In the genomic region with DNA sequence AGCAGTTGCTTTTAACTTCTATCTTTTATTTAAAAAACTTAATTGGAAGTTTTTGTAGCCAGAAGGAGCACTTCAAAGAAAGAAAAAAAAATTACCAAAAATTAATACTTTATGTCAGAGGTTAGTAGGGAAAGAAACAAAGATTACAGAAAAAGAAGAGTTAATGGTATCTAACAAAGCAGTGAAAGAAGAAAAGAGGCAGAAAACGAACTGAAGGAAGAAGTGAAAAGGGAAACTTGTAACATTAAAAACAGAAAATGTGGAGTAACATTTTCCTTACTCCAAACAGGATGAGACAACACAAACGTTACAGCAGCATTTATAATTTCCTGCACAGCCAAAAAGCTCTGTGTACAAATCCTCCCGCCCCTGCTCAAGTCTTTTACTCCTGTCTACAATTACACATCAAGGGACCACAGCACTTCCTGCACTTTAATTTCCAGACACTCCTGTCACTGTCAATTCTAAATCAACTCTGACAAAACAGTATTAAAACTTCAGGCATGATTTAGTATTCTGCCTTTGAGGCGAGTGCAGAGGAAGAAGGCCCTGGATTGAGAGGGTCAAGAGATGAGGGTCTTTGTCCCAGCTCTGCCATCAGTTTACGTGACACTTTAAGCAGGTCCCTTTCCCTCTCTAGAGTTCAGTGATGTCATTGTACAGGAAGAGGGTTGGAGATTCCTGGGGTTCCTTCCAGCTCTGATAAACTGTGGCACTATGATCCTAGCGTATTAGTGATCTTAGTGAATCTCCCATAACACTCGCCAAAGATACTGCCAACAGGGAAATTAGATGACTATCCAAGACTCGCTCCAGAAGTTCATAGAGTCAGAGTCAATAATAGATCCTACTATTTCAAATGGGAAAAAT, we compare ENCODE assay signal across 30 cellular contexts. TPM values are rescaled to one million over a fixed set of nuclear protein-coding genes. Genes with fewer than 3 reads are reported as not detected.
DNase-seq lines count a peak whose midpoint lies in the region; ATAC-seq and TF ChIP-seq lines count a peak whose summit lies in the region.
"Had no signal": no experiment of that assay in that cellular context is flagged by ENCODE, and none has a peak within 500 bp of the region (broad histone marks: within the 10 kb centered on the region; RNA-seq: fewer than 3 reads in every experiment).

No MANE protein-coding gene starts in this region.

- peak overlapping the region; percentile 63 for H3K27ac Mint-ChIP-seq in activated T-cell treated with anti-CD3 and anti-CD28 coated beads, Interleukin-2, amount 50 U/mL, for 72 hours
- H3K27ac Mint-ChIP-seq in CD4-positive, alpha-beta T cell: peak overlapping the region; percentile 72
- H3K27ac Mint-ChIP-seq in T-cell: peak overlapping the region; percentile 42 to 55
- H3K27ac Mint-ChIP-seq in naive thymus-derived CD8-positive, alpha-beta T cell: peak overlapping the region in 8 of 10 donors; percentile 16 to 80 (median 62)
- H3K27ac Mint-ChIP-seq: memory B cell; stimulated activated naive B cell treated with anti-CD40 and anti-IgM and Interleukin-4, amounts not matched to agents 10 μg/mL and 1 μg/mL and 100 μg/mL, for 72 hours had no signal

- DNase-seq in activated T-cell treated with anti-CD3 and anti-CD28 coated beads, Interleukin-2, amount 50 U/mL, for 72 hours: no peak
- DNase-seq in activated T-cell treated with anti-CD3 and anti-CD28 coated beads for 4 hours (no peak), T-cell (peak in 5 of 34 experiments; percentile 6 to 16 (median 12)), D341Med (ENCODE audit: low spot score) (no peak), SW 1271 (lab: John Stamatoyannopoulos, UW) (no peak)
- peak in 1 of 10 experiments; percentile 15 for DNase-seq in CD4-positive, alpha-beta T cell
- DNase-seq in naive thymus-derived CD8-positive, alpha-beta T cell: peak in 4 of 10 donors; percentile 1 to 44 (median 24)
- DNase-seq: activated CD4-positive, alpha-beta T cell treated with anti-CD3 and anti-CD28 coated beads, Interleukin-2, amount 50 U/mL, for 1 hour; brain microvascular endothelial cell; effector CD4-positive, alpha-beta T cell; foreskin keratinocyte; heart right ventricle; left cardiac atrium; NCI-H1105; NCI-H2029 treated with DMSO at 0.1 percent for 48 hours; NCI-H226; NCI-H748 treated with DMSO at 0.1 percent for 48 hours; retina; stimulated activated CD4-positive, alpha-beta T cell treated with anti-CD3 and anti-CD28 coated beads, Interleukin-12 subunit alpha, Interleukin-12 subunit beta, amount 100 ng/mL, for 4 hours; stimulated activated CD4-positive, alpha-beta T cell treated with anti-CD3 and anti-CD28 coated beads, Interleukin-4, amount 100 ng/mL, for 24 hours; stimulated activated naive B cell treated with anti-CD40 and anti-IgM and Interleukin-4, amounts not matched to agents 10 μg/mL and 1 μg/mL and 100 μg/mL, for 72 hours; uterus had no signal

- no peaks in the 10 kb centered on the region for H3K9me3 Mint-ChIP-seq in activated T-cell treated with anti-CD3 and anti-CD28 coated beads, Interleukin-2, amount 50 U/mL, for 72 hours
- H3K9me3 Mint-ChIP-seq in CD4-positive, alpha-beta T cell: no peaks in the 10 kb centered on the region
- H3K9me3 Mint-ChIP-seq in T-cell: no peaks in the 10 kb centered on the region
- H3K9me3 Mint-ChIP-seq in naive thymus-derived CD8-positive, alpha-beta T cell: no peaks in the 10 kb centered on the region
- H3K9me3 Mint-ChIP-seq: memory B cell; stimulated activated naive B cell treated with anti-CD40 and anti-IgM and Interleukin-4, amounts not matched to agents 10 μg/mL and 1 μg/mL and 100 μg/mL, for 72 hours had no signal

- no peaks in the 10 kb centered on the region for H3K27me3 Mint-ChIP-seq in activated T-cell treated with anti-CD3 and anti-CD28 coated beads, Interleukin-2, amount 50 U/mL, for 72 hours (ENCODE audit: low read depth)
- peaks cover 4% of the 10 kb centered on the region for H3K27me3 Mint-ChIP-seq in CD4-positive, alpha-beta T cell
- H3K27me3 Mint-ChIP-seq in T-cell: peaks cover 0 to 3% of the 10 kb centered on the region in 2 donors
- peaks cover 0 to 4% (median 0%) of the 10 kb centered on the region in 5 donors for H3K27me3 Mint-ChIP-seq in naive thymus-derived CD8-positive, alpha-beta T cell

- H3K4me1 Mint-ChIP-seq in activated T-cell treated with anti-CD3 and anti-CD28 coated beads, Interleukin-2, amount 50 U/mL, for 72 hours (ENCODE audit: low read depth): peaks cover 12% of the 10 kb centered on the region
- H3K4me1 Mint-ChIP-seq in CD4-positive, alpha-beta T cell (ENCODE audit: low read depth): peaks cover 21% of the 10 kb centered on the region
- H3K4me1 Mint-ChIP-seq in T-cell: peaks cover 12 to 15% (median 14%) of the 10 kb centered on the region in 3 donors
- peaks cover 4 to 17% (median 12%) of the 10 kb centered on the region in 4 donors for H3K4me1 Mint-ChIP-seq in naive thymus-derived CD8-positive, alpha-beta T cell
- H3K4me1 Mint-ChIP-seq: memory B cell had no signal

- no peak for TF ChIP-seq CTCF in CD4-positive, alpha-beta T cell (IDR thresholded peaks at IDR 0.05)

- H3K27ac ChIP-seq in CD4-positive, alpha-beta T cell (ENCODE audit: low read depth, low read length): no peak overlapping the region
- H3K27ac ChIP-seq: brain microvascular endothelial cell, C4-2B, foreskin keratinocyte, HL-60, SK-N-MC, thoracic aorta, uterus, VCaP had no signal

- intact Hi-C loops in CD4-positive, alpha-beta T cell (cut with DNase I, micrococcal nuclease): no loop called here

- H3K9me3 ChIP-seq in CD4-positive, alpha-beta T cell (ENCODE audit: control insufficient read depth, low read length): no peaks in the 10 kb centered on the region
- H3K9me3 ChIP-seq: heart right ventricle, thoracic aorta, uterus had no signal

- CTCF ChIA-PET in CD4-positive, alpha-beta T cell (lab: Charles Lee): interaction anchor here (0.8 to 1.5 kb wide), 2 partner anchors 24 to 26 kb away, joined by 3 read pairs; no protein-coding TSS in a partner anchor
- CTCF ChIA-PET in T-cell (lab: Charles Lee): interaction anchor here in 1 of 2 donors (0.5 to 1.2 kb wide), 4 partner anchors 19 to 1049 kb away, joined by 3 to 5 read pairs (median 4); no protein-coding TSS in a partner anchor

- POLR2A ChIA-PET in CD4-positive, alpha-beta T cell (lab: Charles Lee): interaction anchor here (0.6 kb wide), 1 partner anchor 256 kb away, joined by 3 read pairs; no protein-coding TSS in a partner anchor
- POLR2A ChIA-PET in T-cell (lab: Charles Lee): no interaction called here
- POLR2A ChIA-PET in naive thymus-derived CD8-positive, alpha-beta T cell (lab: Charles Lee): interaction anchor here (0.6 kb wide), 1 partner anchor 98 kb away, joined by 3 read pairs; no protein-coding TSS in a partner anchor

- no peaks in the 10 kb centered on the region for H3K27me3 ChIP-seq in CD4-positive, alpha-beta T cell (ENCODE audit: control insufficient read depth, insufficient read depth, low read length)
- H3K27me3 ChIP-seq: brain microvascular endothelial cell, uterus had no signal

- ATAC-seq in activated T-cell treated with anti-CD3 and anti-CD28 coated beads, Interleukin-2, amount 50 U/mL, for 72 hours (replicated peaks in 1 of 2): peak in 1 of 2 donors; percentile 41
- peak; percentile 85 for ATAC-seq in CD4-positive, alpha-beta T cell (ENCODE audit: poor library complexity)
- peak; percentile 77 to 98 (median 86) for ATAC-seq in T-cell (replicated peaks in 1 of 4)
- peak; percentile 76 to 84 for ATAC-seq in naive thymus-derived CD8-positive, alpha-beta T cell
- ATAC-seq in HG03520 (IDR thresholded peaks at IDR 0.05; ENCODE audit: unreplicated experiment): no peak
- ATAC-seq: foreskin keratinocyte; HCT116; heart right ventricle; left cardiac atrium; stimulated activated naive B cell treated with anti-CD40 and anti-IgM and Interleukin-4, amounts not matched to agents 10 μg/mL and 1 μg/mL and 100 μg/mL, for 72 hours had no signal

- H3K4me3 Mint-ChIP-seq in activated T-cell treated with anti-CD3 and anti-CD28 coated beads, Interleukin-2, amount 50 U/mL, for 72 hours: peak overlapping the region in 1 of 2 donors; percentile 19
- no peak overlapping the region for H3K4me3 Mint-ChIP-seq in CD4-positive, alpha-beta T cell
- H3K4me3 Mint-ChIP-seq in T-cell: peak overlapping the region in 1 of 3 donors; percentile 30
- peak overlapping the region in 7 of 10 donors; percentile 1 to 49 (median 32) for H3K4me3 Mint-ChIP-seq in naive thymus-derived CD8-positive, alpha-beta T cell
- H3K4me3 Mint-ChIP-seq: memory B cell; stimulated activated naive B cell treated with anti-CD40 and anti-IgM and Interleukin-4, amounts not matched to agents 10 μg/mL and 1 μg/mL and 100 μg/mL, for 72 hours had no signal

- no peaks in the 10 kb centered on the region for H3K36me3 Mint-ChIP-seq in activated T-cell treated with anti-CD3 and anti-CD28 coated beads, Interleukin-2, amount 50 U/mL, for 72 hours (ENCODE audit: insufficient read depth in 2 of 2)
- H3K36me3 Mint-ChIP-seq in CD4-positive, alpha-beta T cell (ENCODE audit: low read depth): no peaks in the 10 kb centered on the region
- H3K36me3 Mint-ChIP-seq in T-cell: no peaks in the 10 kb centered on the region
- no peaks in the 10 kb centered on the region for H3K36me3 Mint-ChIP-seq in naive thymus-derived CD8-positive, alpha-beta T cell
- H3K36me3 Mint-ChIP-seq: memory B cell; stimulated activated naive B cell treated with anti-CD40 and anti-IgM and Interleukin-4, amounts not matched to agents 10 μg/mL and 1 μg/mL and 100 μg/mL, for 72 hours had no signal

RNA-seq across cellular contexts. Expression of a gene that starts 53.2 kb away (rescaled TPM):
- total RNA-seq in activated T-cell treated with anti-CD3 and anti-CD28 coated beads, Interleukin-2, amount 50 U/mL, for 72 hours: 100 to 1,000 TPM; 112 to 130 TPM
- total RNA-seq in CD4-positive, alpha-beta T cell: 100 to 1,000 TPM; 210 to 217 TPM
- total RNA-seq in T-cell: 100 to 1,000 TPM; 135 to 180 (median 159) TPM
- 100 to 1,000 TPM; 196 to 209 TPM for total RNA-seq in naive thymus-derived CD8-positive, alpha-beta T cell
- 100 to 1,000 TPM; 163 to 193 (median 172) TPM for polyA plus RNA-seq in naive thymus-derived CD8-positive, alpha-beta T cell

Comparison
In these comparisons a context has a peak if more than half of its experiments do, and no peak if none do; other contexts are left out.
1. POLR2A ChIA-PET loops: an anchor here in CD4-positive, alpha-beta T cell (0.6 kb wide) and naive thymus-derived CD8-positive, alpha-beta T cell (0.6 kb wide); none called in T-cell.